16 cellular contexts compared by ENCODE assay signal in genomic region chr1:192595299-192595698, GRCh38. TPM values are rescaled to one million over a fixed set of nuclear protein-coding genes. Genes with fewer than 3 reads are reported as not detected.
DNase-seq lines count a peak whose midpoint lies in the region; ATAC-seq, FAIRE-seq and TF ChIP-seq lines count a peak whose summit lies in the region.
"Had no signal": no experiment of that assay in that cellular context is flagged by ENCODE, and none has a peak within 500 bp of the region (broad histone marks: within the 10 kb centered on the region; RNA-seq: fewer than 3 reads in every experiment).

No MANE protein-coding gene starts in this region.

- no peaks in the 10 kb centered on the region for H3K9me3 ChIP-seq in BLaER1
- H3K9me3 ChIP-seq: BE2C, Caco-2 had no signal

- CTCF ChIA-PET in WTC11 (lab: Charles Lee), result interaction anchor here (0.7 kb wide), 1 partner anchor 453 kb away, joined by 4 read pairs; no protein-coding TSS in a partner anchor

- H3K4me3 Mint-ChIP-seq in WTC11, result no peak overlapping the region
- H3K4me3 Mint-ChIP-seq in stimulated activated memory B cell treated with anti-CD40 and anti-IgM and Interleukin-4, amounts not matched to agents 10 μg/mL and 1 μg/mL and 100 μg/mL, for 72 hours, result no peak overlapping the region
- H3K4me3 Mint-ChIP-seq: CD4-positive, alpha-beta T cell; H9 had no signal

- no peak overlapping the region for H3K27ac Mint-ChIP-seq in WTC11
- H3K27ac Mint-ChIP-seq in stimulated activated memory B cell treated with anti-CD40 and anti-IgM and Interleukin-4, amounts not matched to agents 10 μg/mL and 1 μg/mL and 100 μg/mL, for 72 hours, result no peak overlapping the region
- H3K27ac Mint-ChIP-seq: CD4-positive, alpha-beta T cell; H9 had no signal

- ATAC-seq in WTC11 (peak; percentile 28; the same call in 1 of the 2 replicates), GM19452 (IDR thresholded peaks at IDR 0.05; ENCODE audit: unreplicated experiment) (no peak)
- peak; percentile 41 for ATAC-seq in stimulated activated memory B cell treated with anti-CD40 and anti-IgM and Interleukin-4, amounts not matched to agents 10 μg/mL and 1 μg/mL and 100 μg/mL, for 72 hours

- H3K9me3 Mint-ChIP-seq in WTC11, result no peaks in the 10 kb centered on the region
- H3K9me3 Mint-ChIP-seq in stimulated activated memory B cell treated with anti-CD40 and anti-IgM and Interleukin-4, amounts not matched to agents 10 μg/mL and 1 μg/mL and 100 μg/mL, for 72 hours, result no peaks in the 10 kb centered on the region
- H3K9me3 Mint-ChIP-seq: CD4-positive, alpha-beta T cell; H9 had no signal

- no peaks in the 10 kb centered on the region for H3K36me3 ChIP-seq in BLaER1
- H3K36me3 ChIP-seq: BE2C had no signal

- no peak for DNase-seq in HTR-8/SVneo (ENCODE audit: insufficient read length, low spot score)
- no peak for DNase-seq in WTC11 (ENCODE audit: low spot score)
- DNase-seq in stimulated activated CD4-positive, alpha-beta T cell treated with anti-CD3 and anti-CD28 coated beads, Interleukin-2, amount 100 ng/mL, for 24 hours, result no peak
- DNase-seq: ACHN; BE2C; Caco-2; CD4-positive, alpha-beta T cell; H9 had no signal

- POLR2A ChIA-PET in WTC11 (lab: Charles Lee), result no interaction called here

- no peaks in the 10 kb centered on the region for H4K20me1 ChIP-seq in BLaER1

- H3K9ac ChIP-seq in BLaER1, result no peak overlapping the region

- TF ChIP-seq CTCF in WTC11 (IDR thresholded peaks at IDR 0.05), result no peak

- no peaks in the 10 kb centered on the region for H3K27me3 ChIP-seq in BLaER1
- H3K27me3 ChIP-seq: BE2C had no signal

- H3K4me3 ChIP-seq in BLaER1, result no peak overlapping the region

- peaks cover 51% of the 10 kb centered on the region for H3K4me1 ChIP-seq in BLaER1
- H3K4me1 ChIP-seq: Caco-2 had no signal

- H3K4me2 ChIP-seq in BLaER1, result peak overlapping the region; percentile 11; the same call in 1 of the 2 replicates

- 0 out of 2 replicates have a peak, but pooled peaks cover 3% of the 10 kb centered on the region for H3K4me1 Mint-ChIP-seq in WTC11
- H3K4me1 Mint-ChIP-seq in stimulated activated memory B cell treated with anti-CD40 and anti-IgM and Interleukin-4, amounts not matched to agents 10 μg/mL and 1 μg/mL and 100 μg/mL, for 72 hours, result no peaks in the 10 kb centered on the region

- H3K27ac ChIP-seq in BLaER1, result no peak overlapping the region
- H3K27ac ChIP-seq: C4-2B had no signal

- H3K27me3 Mint-ChIP-seq in WTC11 (ENCODE audit: low read depth), result no peaks in the 10 kb centered on the region
- peaks cover 17% of the 10 kb centered on the region for H3K27me3 Mint-ChIP-seq in stimulated activated memory B cell treated with anti-CD40 and anti-IgM and Interleukin-4, amounts not matched to agents 10 μg/mL and 1 μg/mL and 100 μg/mL, for 72 hours

- no peaks in the 10 kb centered on the region for H3K36me3 Mint-ChIP-seq in WTC11
- H3K36me3 Mint-ChIP-seq in stimulated activated memory B cell treated with anti-CD40 and anti-IgM and Interleukin-4, amounts not matched to agents 10 μg/mL and 1 μg/mL and 100 μg/mL, for 72 hours, result no peaks in the 10 kb centered on the region

- peak; percentile 55 for FAIRE-seq in HTR-8/SVneo (lab: Jason Lieb, UNC)
- FAIRE-seq: G401.6, GM18507, H1 had no signal

TF ChIP-seq in WTC11, 78 proteins besides CTCF, POLR2A, EP300 and RAD21:
- TF ChIP-seq ZNF263 (CRISPR knock-in tag; IDR thresholded peaks at IDR 0.05; ENCODE audit: low read depth), result peak; percentile 62; the same call in 1 of the 2 replicates
- no peak for TF ChIP-seq IRF2 (CRISPR knock-in tag; IDR thresholded peaks at IDR 0.05; ENCODE audit: borderline replicate concordance, low read depth)
- TF ChIP-seq PREB (CRISPR knock-in tag; IDR thresholded peaks at IDR 0.05; ENCODE audit: borderline replicate concordance), result no peak
- no peak for TF ChIP-seq ZNF512 (CRISPR knock-in tag; IDR thresholded peaks at IDR 0.05; ENCODE audit: borderline replicate concordance)
- TF ChIP-seq, protein P1, sequence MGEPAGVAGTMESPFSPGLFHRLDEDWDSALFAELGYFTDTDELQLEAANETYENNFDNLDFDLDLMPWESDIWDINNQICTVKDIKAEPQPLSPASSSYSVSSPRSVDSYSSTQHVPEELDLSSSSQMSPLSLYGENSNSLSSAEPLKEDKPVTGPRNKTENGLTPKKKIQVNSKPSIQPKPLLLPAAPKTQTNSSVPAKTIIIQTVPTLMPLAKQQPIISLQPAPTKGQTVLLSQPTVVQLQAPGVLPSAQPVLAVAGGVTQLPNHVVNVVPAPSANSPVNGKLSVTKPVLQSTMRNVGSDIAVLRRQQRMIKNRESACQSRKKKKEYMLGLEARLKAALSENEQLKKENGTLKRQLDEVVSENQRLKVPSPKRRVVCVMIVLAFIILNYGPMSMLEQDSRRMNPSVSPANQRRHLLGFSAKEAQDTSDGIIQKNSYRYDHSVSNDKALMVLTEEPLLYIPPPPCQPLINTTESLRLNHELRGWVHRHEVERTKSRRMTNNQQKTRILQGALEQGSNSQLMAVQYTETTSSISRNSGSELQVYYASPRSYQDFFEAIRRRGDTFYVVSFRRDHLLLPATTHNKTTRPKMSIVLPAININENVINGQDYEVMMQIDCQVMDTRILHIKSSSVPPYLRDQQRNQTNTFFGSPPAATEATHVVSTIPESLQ (CRISPR knock-in tag; IDR thresholded peaks at IDR 0.05), result no peak

RNA-seq across cellular contexts. Expression of gene RGS1, which starts 19.7 kb away (rescaled TPM):
- total RNA-seq in WTC11 (2021), result 0.14 to 0.22 TPM in 2 of 3 replicates, not detected in the other
- total RNA-seq: A172, Caco-2, H1, H9 had no signal

RNA-seq across cellular contexts. Expression of gene RGS13, which starts 40.6 kb away (rescaled TPM):
- not detected in 3 replicates for total RNA-seq in WTC11 (2021)
- total RNA-seq: A172, Caco-2, H1, H9 had no signal
